ENCODE assay signal across 21 cellular contexts in genomic region chr12:68342966-68343365, GRCh38. TPM values are rescaled to one million over a fixed set of nuclear protein-coding genes. Genes with fewer than 3 reads are reported as not detected.
DNase-seq lines count a peak whose midpoint lies in the region; ATAC-seq and TF ChIP-seq lines count a peak whose summit lies in the region.
"Had no signal": no experiment of that assay in that cellular context is flagged by ENCODE, and none has a peak within 500 bp of the region (broad histone marks: within the 10 kb centered on the region; RNA-seq: fewer than 3 reads in every experiment).

No MANE protein-coding gene starts in this region.

- H3K4me3 Mint-ChIP-seq in T-helper 17 cell: no peak overlapping the region
- H3K4me3 Mint-ChIP-seq: GM23338, nephron progenitor cell had no signal

- no peak overlapping the region for H3K27ac ChIP-seq in foreskin keratinocyte
- H3K27ac ChIP-seq: left lung, sigmoid colon, SJSA1 had no signal

- H3K36me3 Mint-ChIP-seq in T-helper 17 cell (ENCODE audit: low read depth): peaks cover 7% of the 10 kb centered on the region

- DNase-seq in NCI-H82 (lab: John Stamatoyannopoulos, UW) (peak; percentile 15), NCI-H82 treated with DMSO at 0.1 percent for 48 hours (lab: John Stamatoyannopoulos, UW; ENCODE audit: unreplicated experiment) (no peak), NCI-H1436 treated with DMSO at 0.1 percent for 48 hours (lab: John Stamatoyannopoulos, UW) (peak; percentile 80), NCI-H2196 treated with DMSO at 0.1 percent for 48 hours (lab: John Stamatoyannopoulos, UW; ENCODE audit: unreplicated experiment) (peak; percentile 80), T-helper 17 cell (no peak), foreskin keratinocyte (no peak)
- no peak for DNase-seq in stimulated activated naive CD4-positive, alpha-beta T cell (lab: John Stamatoyannopoulos, UW)
- DNase-seq: activated CD4-positive, alpha-beta T cell treated with anti-CD3 and anti-CD28 coated beads, Interleukin-2, amount 50 U/mL, for 4 hours; activated CD8-positive, alpha-beta memory T cell treated with anti-CD3 and anti-CD28 coated beads, Interleukin-2, amount 50 U/mL, for 48 hours; activated effector memory CD4-positive, alpha-beta T cell treated with Interleukin-2 at 50 U/mL for 16 hours; C1 segment of cervical spinal cord; cortex of kidney; DMS53; left lung; NCI-H510A treated with DMSO at 0.1 percent for 48 hours; nephron progenitor cell; posterior cingulate gyrus; sigmoid colon had no signal

- TF ChIP-seq CTCF in foreskin keratinocyte (conservative IDR thresholded peaks at IDR 0.05): no peak

- peaks cover 15% of the 10 kb centered on the region for H3K4me1 Mint-ChIP-seq in T-helper 17 cell
- H3K4me1 Mint-ChIP-seq: nephron progenitor cell had no signal

- no peaks in the 10 kb centered on the region for H3K9me3 ChIP-seq in T-helper 17 cell (ENCODE audit: control insufficient read depth, low read length, poor library complexity, severe bottlenecking)
- H3K9me3 ChIP-seq: left lung, sigmoid colon, SJSA1 had no signal

- H3K4me1 ChIP-seq in foreskin keratinocyte: no peaks in the 10 kb centered on the region
- H3K4me1 ChIP-seq: left lung, SJSA1 had no signal

- H3K27me3 Mint-ChIP-seq in T-helper 17 cell: peaks cover 24% of the 10 kb centered on the region

- ATAC-seq in T-helper 17 cell (no peak), foreskin keratinocyte (no peak), GM18502 (IDR thresholded peaks at IDR 0.05; ENCODE audit: poor library complexity, unreplicated experiment) (no peak)
- ATAC-seq: GM23338, left lung had no signal

- H3K27me3 ChIP-seq in foreskin keratinocyte: peaks cover 41% of the 10 kb centered on the region
- H3K27me3 ChIP-seq: sigmoid colon, SJSA1 had no signal

- no peak overlapping the region for H3K27ac Mint-ChIP-seq in T-helper 17 cell
- H3K27ac Mint-ChIP-seq: GM23338, nephron progenitor cell had no signal

RNA-seq across cellular contexts. Expression of gene MDM1, which starts 10.8 kb away (rescaled TPM):
- 10 to 100 TPM; 16.3 to 18.7 TPM for total RNA-seq in T-helper 17 cell
- 6.1 and 6.9 TPM in 2 replicates for total RNA-seq in foreskin keratinocyte
- 2.1 and 2.6 TPM in 2 replicates for polyA plus RNA-seq in foreskin keratinocyte

Comparison
In these comparisons a context has a peak if more than half of its experiments do, and no peak if none do; other contexts are left out.
1. DNase-seq: peak in NCI-H82 (single experiment), NCI-H1436 treated with DMSO at 0.1 percent for 48 hours (single experiment) and NCI-H2196 treated with DMSO at 0.1 percent for 48 hours (single experiment); none in NCI-H82 treated with DMSO at 0.1 percent for 48 hours (single experiment), T-helper 17 cell (0 of 3), stimulated activated naive CD4-positive, alpha-beta T cell (0 of 6) and foreskin keratinocyte (0 of 2).